1 cellular context compared by ENCODE assay signal in genomic region chr11:10318527-10318802, GRCh38.
TF ChIP-seq lines count a peak whose summit lies in the region.

No MANE protein-coding gene starts in this region.

TF ChIP-seq in H1, 55 proteins besides CTCF, POLR2A, EP300 and RAD21:
- TF ChIP-seq MAX (IDR thresholded peaks at IDR 0.05) (no peak), GABPA (IDR thresholded peaks at IDR 0.05; ENCODE audit: borderline replicate concordance, insufficient read depth, low read length) (no peak), CEBPB (IDR thresholded peaks at IDR 0.05; ENCODE audit: low read depth, low read length) (no peak), EZH2 (IDR thresholded peaks at IDR 0.05; ENCODE audit: low read depth, low read length, severe bottlenecking) (no peak), FOSL1 (IDR thresholded peaks at IDR 0.05; ENCODE audit: insufficient read depth, low read depth, low read length) (no peak), NRF1 (IDR thresholded peaks at IDR 0.05; ENCODE audit: low read depth, low read length) (no peak), RNF2 (IDR thresholded peaks at IDR 0.05; ENCODE audit: borderline replicate concordance, low read depth, low read length, missing control alignments, poor library complexity, severe bottlenecking) (no peak), JUND (IDR thresholded peaks at IDR 0.05; ENCODE audit: low read length) (no peak), GTF2F1 (IDR thresholded peaks at IDR 0.05; ENCODE audit: borderline replicate concordance, low read depth, low read length) (no peak), PHF8 (conservative IDR thresholded peaks at IDR 0.05; ENCODE audit: low read depth, low read length) (no peak), RBBP5 (IDR thresholded peaks at IDR 0.05; ENCODE audit: borderline replicate concordance, low read depth, low read length) (no peak), KDM5A (IDR thresholded peaks at IDR 0.05; ENCODE audit: low read length) (no peak), POU5F1 (IDR thresholded peaks at IDR 0.05; ENCODE audit: low read depth, low read length) (no peak), SP4 (IDR thresholded peaks at IDR 0.05; ENCODE audit: low read length) (no peak), ATF3 (IDR thresholded peaks at IDR 0.05; ENCODE audit: insufficient read depth, low read depth, low read length) (no peak), TCF12 (IDR thresholded peaks at IDR 0.05; ENCODE audit: low read depth, low read length) (no peak), CBX8 (IDR thresholded peaks at IDR 0.05; ENCODE audit: borderline replicate concordance, low read depth, low read length) (no peak), CREB1 (IDR thresholded peaks at IDR 0.05) (no peak), KDM1A (IDR thresholded peaks at IDR 0.05; ENCODE audit: borderline replicate concordance, low read length) (no peak)
TF ChIP-seq in H1: peak in this region for 0.
